In genomic region chr7:47262881-47263280, GRCh38 we compare ENCODE assay signal across 26 cellular contexts.
"Had no signal": no experiment of that assay in that cellular context is flagged by ENCODE, and none has a peak within 500 bp of the region (broad histone marks: within the 10 kb centered on the region; RNA-seq: fewer than 3 reads in every experiment).

No MANE protein-coding gene starts in this region.

- H3K36me3 ChIP-seq: heart right ventricle, left lung, lower lobe of right lung, neutrophil, ovary, spleen, suprapubic skin, thoracic aorta, tibial artery, vagina had no signal

- H3K27me3 ChIP-seq: heart right ventricle, left lung, neutrophil, ovary, spleen, suprapubic skin, tibial artery, vagina had no signal

- H3K27ac ChIP-seq: heart right ventricle, left lung, lower lobe of right lung, neutrophil, ovary, spleen, suprapubic skin, thoracic aorta, tibial artery, vagina had no signal

- H3K4me1 ChIP-seq: vagina had no signal

- H3K4me3 ChIP-seq: heart right ventricle, left lung, lower lobe of right lung, mucosa of descending colon, ovary, spleen, suprapubic skin, thoracic aorta, tibial artery, vagina had no signal

- ATAC-seq: heart right ventricle; left colon; left lung; lower lobe of right lung; mucosa of descending colon; naive thymus-derived CD4-positive, alpha-beta T cell; right cardiac atrium; sciatic nerve; stimulated activated effector memory CD8-positive, alpha-beta T cell treated with anti-CD3 and anti-CD28 coated beads, Interleukin-12 subunit alpha, Interleukin-12 subunit beta, amount 100 ng/mL, for 72 hours had no signal

- H3K9me3 ChIP-seq: mucosa of descending colon, neutrophil, ovary, suprapubic skin, thoracic aorta, vagina had no signal

- DNase-seq: heart right ventricle; hippocampal formation; kidney glomerular epithelial cell; left colon; left lung; lower lobe of right lung; mammary epithelial cell; mesendoderm; midbrain; mucosa of descending colon; naive thymus-derived CD4-positive, alpha-beta T cell; occipital lobe; ovary; small intestine; spleen; stimulated activated CD4-positive, alpha-beta T cell treated with anti-CD3 and anti-CD28 coated beads, Interleukin-4, amount 100 ng/mL, for 24 hours; stimulated activated naive CD4-positive, alpha-beta T cell; tibial artery; trophoblast cell had no signal
